29 cellular contexts compared by ENCODE assay signal in the genomic region with DNA sequence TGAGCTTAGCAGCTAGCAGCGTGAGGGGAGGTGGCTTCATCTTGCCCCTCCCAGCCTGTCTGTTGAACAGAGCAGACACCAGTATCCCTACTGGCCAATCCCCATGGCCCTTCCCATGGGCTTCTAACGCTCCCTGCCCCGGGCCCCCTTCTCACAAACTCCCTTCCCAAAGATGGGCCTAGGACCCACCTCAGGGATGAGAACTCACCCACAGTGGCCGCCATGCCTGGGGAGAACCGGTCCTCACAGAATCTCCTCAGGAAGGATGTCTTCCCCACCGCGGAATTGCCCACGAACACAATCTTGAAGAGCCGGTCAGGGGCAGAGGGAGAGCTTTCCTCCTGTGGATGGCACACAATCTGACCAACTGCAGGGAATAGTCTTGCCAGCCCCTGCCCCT.
"Had no signal": no experiment of that assay in that cellular context is flagged by ENCODE, and none has a peak within 500 bp of the region (broad histone marks: within the 10 kb centered on the region; RNA-seq: fewer than 3 reads in every experiment).

No MANE protein-coding gene starts in this region.

- H3K27me3 ChIP-seq: colonic mucosa, gastroesophageal sphincter, heart right ventricle, left lung, sigmoid colon, testis, tibial artery had no signal

- ATAC-seq: esophagus mucosa; gastroesophageal sphincter; heart right ventricle; left cardiac atrium; left lung; mucosa of descending colon; natural killer cell treated with Interleukin-12 subunit alpha and Interleukin-12 subunit beta and Interleukin-15 and Interleukin-18, amount 100 ng/mL, for 72 hours; right cardiac atrium; stimulated activated memory B cell treated with anti-CD40 and anti-IgM and Interleukin-4, amounts not matched to agents 10 μg/mL and 1 μg/mL and 100 μg/mL, for 72 hours; stimulated activated naive CD8-positive, alpha-beta T cell treated with anti-CD3 and anti-CD28 coated beads, Interleukin-15, Interleukin-2, amounts not matched to agents 100 U/mL and 50 U/mL, for 24 hours had no signal

- H3K4me3 Mint-ChIP-seq: dendritic cell treated with granulocyte-macrophage colony-stimulating factor and Interleukin-4, amounts not matched to agents 40 ng/mL and 50 ng/mL, for 4 days; endodermal cell; mesothelial cell of epicardium; natural killer cell treated with Interleukin-12 subunit alpha and Interleukin-12 subunit beta and Interleukin-15 and Interleukin-18, amount 100 ng/mL, for 72 hours; neural crest cell; stimulated activated memory B cell treated with anti-CD40 and anti-IgM and Interleukin-4, amounts not matched to agents 10 μg/mL and 1 μg/mL and 100 μg/mL, for 72 hours; type B pancreatic cell had no signal

- H3K9me3 Mint-ChIP-seq: dendritic cell treated with granulocyte-macrophage colony-stimulating factor and Interleukin-4, amounts not matched to agents 40 ng/mL and 50 ng/mL, for 4 days; endodermal cell; mesothelial cell of epicardium; natural killer cell treated with Interleukin-12 subunit alpha and Interleukin-12 subunit beta and Interleukin-15 and Interleukin-18, amount 100 ng/mL, for 72 hours; neural crest cell; stimulated activated memory B cell treated with anti-CD40 and anti-IgM and Interleukin-4, amounts not matched to agents 10 μg/mL and 1 μg/mL and 100 μg/mL, for 72 hours; type B pancreatic cell had no signal

- H3K36me3 ChIP-seq: colonic mucosa, gastroesophageal sphincter, prostate gland, sigmoid colon had no signal

- H3K9me3 ChIP-seq: colonic mucosa, gastroesophageal sphincter, heart right ventricle, left lung, mucosa of descending colon, prostate gland, sigmoid colon, testis, tibial artery had no signal

- H3K27me3 Mint-ChIP-seq: dendritic cell treated with granulocyte-macrophage colony-stimulating factor and Interleukin-4, amounts not matched to agents 40 ng/mL and 50 ng/mL, for 4 days; naive B cell; natural killer cell treated with Interleukin-12 subunit alpha and Interleukin-12 subunit beta and Interleukin-15 and Interleukin-18, amount 100 ng/mL, for 72 hours; stimulated activated memory B cell treated with anti-CD40 and anti-IgM and Interleukin-4, amounts not matched to agents 10 μg/mL and 1 μg/mL and 100 μg/mL, for 72 hours had no signal

- H3K4me3 ChIP-seq: colonic mucosa, gastroesophageal sphincter, heart right ventricle, left lung, mucosa of descending colon, prostate gland, sigmoid colon, testis, tibial artery had no signal

- H3K27ac ChIP-seq: colonic mucosa, epithelial cell of prostate, gastroesophageal sphincter, heart right ventricle, left lung, parathyroid adenoma, prostate gland, sigmoid colon, testis, tibial artery had no signal

- DNase-seq: colonic mucosa; effector CD8-positive, alpha-beta T cell; endodermal cell; heart right ventricle; hippocampal formation; left cardiac atrium; left lung; mesenchymal stem cell; mucosa of descending colon; naive B cell; right cardiac atrium; sigmoid colon; stimulated activated CD4-positive, alpha-beta T cell treated with anti-CD3 and anti-CD28 coated beads, Interleukin-2, amount 100 ng/mL, for 24 hours; stimulated activated CD4-positive, alpha-beta T cell treated with anti-CD3 and anti-CD28 coated beads, Interleukin-4, amount 100 ng/mL, for 24 hours; stimulated activated naive CD8-positive, alpha-beta T cell treated with anti-CD3 and anti-CD28 coated beads, Interleukin-15, Interleukin-2, amounts not matched to agents 100 U/mL and 50 U/mL, for 24 hours; substantia nigra; testis; tibial artery had no signal

- H3K4me1 ChIP-seq: colonic mucosa, gastroesophageal sphincter, left lung, parathyroid adenoma, prostate gland, sigmoid colon, testis, tibial artery had no signal

- H3K36me3 Mint-ChIP-seq: mesothelial cell of epicardium, type B pancreatic cell had no signal

- H3K9ac ChIP-seq: parathyroid adenoma had no signal

- H3K4me1 Mint-ChIP-seq: mesothelial cell of epicardium; stimulated activated memory B cell treated with anti-CD40 and anti-IgM and Interleukin-4, amounts not matched to agents 10 μg/mL and 1 μg/mL and 100 μg/mL, for 72 hours had no signal

- H3K27ac Mint-ChIP-seq: dendritic cell treated with granulocyte-macrophage colony-stimulating factor and Interleukin-4, amounts not matched to agents 40 ng/mL and 50 ng/mL, for 4 days; endodermal cell; mesothelial cell of epicardium; stimulated activated memory B cell treated with anti-CD40 and anti-IgM and Interleukin-4, amounts not matched to agents 10 μg/mL and 1 μg/mL and 100 μg/mL, for 72 hours; type B pancreatic cell had no signal
